Comparison of ENCODE assay signal across 27 cellular contexts in the genomic region with DNA sequence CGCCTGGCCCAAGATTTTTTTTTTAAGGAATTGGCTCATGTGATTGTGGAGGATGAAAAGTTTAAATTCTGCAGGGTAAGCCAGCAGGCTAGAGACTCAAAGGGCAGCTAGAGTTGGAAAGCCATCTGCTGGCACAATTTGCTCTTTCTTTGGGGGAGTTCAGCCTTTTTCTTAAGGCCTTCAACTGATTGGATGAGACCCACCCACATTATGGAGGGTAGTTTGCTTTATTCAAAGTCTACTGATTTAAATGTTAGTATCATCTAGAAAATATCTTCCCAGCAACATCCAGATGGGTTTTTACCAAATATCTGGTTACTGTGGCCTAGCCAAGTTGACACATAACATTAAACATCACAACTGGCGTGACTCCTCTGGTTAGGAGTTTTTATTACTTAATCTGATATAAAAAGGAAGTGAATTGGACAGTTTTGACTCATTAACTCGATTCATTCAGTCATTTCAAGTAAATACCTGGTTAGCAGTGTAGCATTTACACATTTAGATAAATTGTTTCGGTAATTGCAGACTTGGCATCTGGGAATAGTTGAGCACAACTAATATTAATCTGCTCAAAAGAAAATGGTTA.
"Had no signal": no experiment of that assay in that cellular context is flagged by ENCODE, and none has a peak within 500 bp of the region (broad histone marks: within the 10 kb centered on the region; RNA-seq: fewer than 3 reads in every experiment).

No MANE protein-coding gene starts in this region.

- H3K4me1 ChIP-seq: lower lobe of right lung, sigmoid colon, tibial artery had no signal

- H3K9me3 ChIP-seq: lower lobe of right lung, sigmoid colon, tibial artery had no signal

- H3K9me3 Mint-ChIP-seq: activated naive CD4-positive, alpha-beta T cell treated with anti-CD3 and anti-CD28 coated beads for 36 hours; activated T-cell treated with anti-CD3 and anti-CD28 coated beads, Interleukin-2, amount 50 U/mL, for 24 hours; naive thymus-derived CD4-positive, alpha-beta T cell; neural crest cell; T-cell; T-helper 2 cell treated with Interferon-gamma antibody and Interleukin-4, amounts not matched to agents 5 μg/mL and 100 μg/mL, for 36 hours had no signal

- H3K4me1 Mint-ChIP-seq: activated naive CD8-positive, alpha-beta T cell treated with anti-CD3 and anti-CD28 coated beads, Interleukin-2, amount 10 ng/mL, durations not matched to agents 7 days and 5 days; neural crest cell had no signal

- H3K4me3 Mint-ChIP-seq: activated naive CD4-positive, alpha-beta T cell treated with anti-CD3 and anti-CD28 coated beads for 36 hours; activated naive CD8-positive, alpha-beta T cell treated with anti-CD3 and anti-CD28 coated beads, Interleukin-2, amount 10 ng/mL, durations not matched to agents 7 days and 5 days; activated T-cell treated with anti-CD3 and anti-CD28 coated beads, Interleukin-2, amount 50 U/mL, for 24 hours; naive thymus-derived CD4-positive, alpha-beta T cell; neural crest cell; T-cell; T-helper 2 cell treated with Interferon-gamma antibody and Interleukin-4, amounts not matched to agents 5 μg/mL and 100 μg/mL, for 36 hours had no signal

- H3K27me3 Mint-ChIP-seq: activated naive CD8-positive, alpha-beta T cell treated with anti-CD3 and anti-CD28 coated beads, Interleukin-2, amount 10 ng/mL, durations not matched to agents 7 days and 5 days; activated T-cell treated with anti-CD3 and anti-CD28 coated beads, Interleukin-2, amount 50 U/mL, for 24 hours; naive thymus-derived CD4-positive, alpha-beta T cell; T-cell had no signal

- H3K27me3 ChIP-seq: cardiac muscle cell, sigmoid colon, tibial artery had no signal

- H3K27ac Mint-ChIP-seq: activated naive CD4-positive, alpha-beta T cell treated with anti-CD3 and anti-CD28 coated beads for 36 hours; activated naive CD8-positive, alpha-beta T cell treated with anti-CD3 and anti-CD28 coated beads, Interleukin-2, amount 10 ng/mL, durations not matched to agents 7 days and 5 days; activated T-cell treated with anti-CD3 and anti-CD28 coated beads, Interleukin-2, amount 50 U/mL, for 24 hours; naive thymus-derived CD4-positive, alpha-beta T cell; T-cell; T-helper 2 cell treated with Interferon-gamma antibody and Interleukin-4, amounts not matched to agents 5 μg/mL and 100 μg/mL, for 36 hours had no signal

- H3K27ac ChIP-seq: cardiac muscle cell, lower lobe of right lung, sigmoid colon, tibial artery had no signal

- H3K4me3 ChIP-seq: cardiac muscle cell, lower lobe of right lung, sigmoid colon, smooth muscle cell, tibial artery had no signal

- FAIRE-seq: endometrium, TTC549 had no signal

- DNase-seq: activated CD8-positive, alpha-beta memory T cell treated with anti-CD3 and anti-CD28 coated beads for 24 hours; activated CD8-positive, alpha-beta memory T cell treated with anti-CD3 and anti-CD28 coated beads, Interleukin-2, amount 50 U/mL, for 4 hours; activated effector memory CD4-positive, alpha-beta T cell treated with Interleukin-2 at 50 U/mL for 16 hours; activated naive CD4-positive, alpha-beta T cell treated with anti-CD3 and anti-CD28 coated beads for 36 hours; activated naive CD8-positive, alpha-beta T cell treated with anti-CD3 and anti-CD28 coated beads, Interleukin-2, amount 10 ng/mL, durations not matched to agents 7 days and 5 days; activated T-cell treated with anti-CD3 and anti-CD28 coated beads, Interleukin-2, amount 50 U/mL, for 24 hours; amniotic stem cell; cortex of kidney; glutamatergic neuron; hippocampal formation; left cardiac atrium; lower lobe of right lung; naive thymus-derived CD4-positive, alpha-beta T cell; occipital lobe; retina; sigmoid colon; stimulated activated CD4-positive, alpha-beta T cell treated with anti-CD3 and anti-CD28 coated beads, Interleukin-2, amount 100 ng/mL, for 48 hours; stimulated activated naive CD4-positive, alpha-beta T cell treated with Interleukin-2 at 50 U/mL for 16 hours; substantia nigra; T-cell; tibial artery had no signal

- H3K36me3 ChIP-seq: cardiac muscle cell, lower lobe of right lung, sigmoid colon, tibial artery had no signal
